10 cellular contexts compared by ENCODE assay signal in the genomic region with DNA sequence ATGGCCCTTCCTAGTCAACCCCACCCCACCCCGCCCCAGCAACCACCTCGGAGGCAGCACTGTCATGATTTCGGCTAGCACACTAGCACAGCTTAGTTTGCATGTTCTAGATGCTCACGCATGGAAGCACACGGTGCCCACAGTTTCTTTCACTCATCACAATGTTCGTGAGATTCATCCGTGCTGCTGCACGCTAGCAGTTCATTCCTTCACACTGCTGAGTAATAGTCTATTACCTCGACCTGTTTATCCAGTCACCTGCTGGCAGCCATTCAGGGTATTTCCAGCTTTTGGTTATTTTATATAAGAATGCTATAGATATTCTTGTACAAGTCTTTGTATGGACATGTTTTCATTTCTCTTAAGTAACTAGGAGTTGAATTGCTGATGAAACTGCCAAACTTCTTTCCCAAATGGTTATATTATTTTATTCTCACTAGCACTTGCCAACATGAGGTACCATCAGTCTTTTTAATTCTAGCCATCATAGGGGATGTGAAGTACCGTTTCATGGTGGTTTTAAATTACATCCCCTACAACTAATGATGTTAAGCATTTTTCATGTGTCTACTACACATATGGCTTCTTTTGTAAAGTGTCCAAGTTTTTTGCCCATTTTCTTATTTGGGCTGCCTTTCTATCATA.
DNase-seq lines count a peak whose midpoint lies in the region; ATAC-seq and TF ChIP-seq lines count a peak whose summit lies in the region.
"Had no signal": no experiment of that assay in that cellular context is flagged by ENCODE, and none has a peak within 500 bp of the region (broad histone marks: within the 10 kb centered on the region; RNA-seq: fewer than 3 reads in every experiment).

No MANE protein-coding gene starts in this region.

- peaks cover 23 to 56% (median 44%) of the 10 kb centered on the region in 4 donors for H3K4me1 Mint-ChIP-seq in naive thymus-derived CD8-positive, alpha-beta T cell

- H3K4me3 Mint-ChIP-seq in naive thymus-derived CD8-positive, alpha-beta T cell = no peak overlapping the region

- H3K27me3 Mint-ChIP-seq in naive thymus-derived CD8-positive, alpha-beta T cell = no peaks in the 10 kb centered on the region

- H3K9me2 ChIP-seq in DOHH2 (replicated peaks; ENCODE audit: control insufficient read depth, low read length) = no peaks in the 10 kb centered on the region

- H3K9me3 ChIP-seq in DOHH2 (ENCODE audit: control insufficient read depth, insufficient read depth, low read length) (no peaks in the 10 kb centered on the region), mammary epithelial cell (replicated peaks; ENCODE audit: insufficient read depth, low read length) (no peaks in the 10 kb centered on the region)
- H3K9me3 ChIP-seq: thoracic aorta had no signal

- H3K4me2 ChIP-seq in DOHH2 (ENCODE audit: low read length) = peak overlapping the region; percentile 85
- peak overlapping the region; percentile 64 for H3K4me2 ChIP-seq in mammary epithelial cell (ENCODE audit: insufficient read depth, low read depth, low read length)

- H3K9me3 Mint-ChIP-seq in naive thymus-derived CD8-positive, alpha-beta T cell = no peaks in the 10 kb centered on the region
- H3K9me3 Mint-ChIP-seq: activated naive CD4-positive, alpha-beta T cell treated with anti-CD3 and anti-CD28 coated beads, Interleukin-2, amount 50 U/mL, for 72 hours had no signal

- peak overlapping the region in 3 of 10 donors; percentile 6 to 26 (median 9) for H3K27ac Mint-ChIP-seq in naive thymus-derived CD8-positive, alpha-beta T cell

- H3F3A ChIP-seq in DOHH2 (ENCODE audit: control insufficient read depth, insufficient read depth) = peaks cover 31% of the 10 kb centered on the region

- H3K27me3 ChIP-seq in DOHH2 (ENCODE audit: control insufficient read depth, low read length) (no peaks in the 10 kb centered on the region), mammary epithelial cell (ENCODE audit: insufficient read depth, low read length) (no peaks in the 10 kb centered on the region)

- peaks cover 5 to 80% (median 13%) of the 10 kb centered on the region in 3 donors for H3K36me3 Mint-ChIP-seq in naive thymus-derived CD8-positive, alpha-beta T cell

- DNase-seq in mammary epithelial cell (peak; percentile 98), T-helper 9 cell (no peak), SHP77 treated with DMSO at 0.1 percent for 48 hours (lab: John Stamatoyannopoulos, UW) (no peak)
- DNase-seq in naive thymus-derived CD8-positive, alpha-beta T cell = no peak
- DNase-seq in stimulated activated CD4-positive, alpha-beta T cell treated with anti-CD3 and anti-CD28 coated beads, Interleukin-4, amount 100 ng/mL, for 24 hours = no peak

- in situ Hi-C loops in mammary epithelial cell (cut with MboI; ENCODE audit: low sequenced_read_pairs in 2 of 2) = loop anchor here (5.0 to 10.0 kb wide), 2 partner anchors 202 to 209 kb away; no protein-coding TSS in a partner anchor

- CTCF ChIA-PET in mammary epithelial cell (lab: Charles Lee; ENCODE audit: low non-redundant PET) = no interaction called here

- no peak overlapping the region for H2AFZ ChIP-seq in mammary epithelial cell (ENCODE audit: low read depth, low read length)

- peaks cover 63% of the 10 kb centered on the region for H3K79me2 ChIP-seq in DOHH2 (ENCODE audit: control insufficient read depth, low read length)
- H3K79me2 ChIP-seq in mammary epithelial cell (ENCODE audit: insufficient read depth, low read length) = peaks cover 37% of the 10 kb centered on the region

- H3K36me3 ChIP-seq in DOHH2 (ENCODE audit: control insufficient read depth, low read length) (peaks cover 78% of the 10 kb centered on the region), mammary epithelial cell (ENCODE audit: insufficient read depth, low read length) (peaks cover 6% of the 10 kb centered on the region)

- no peaks in the 10 kb centered on the region for H4K20me1 ChIP-seq in DOHH2 (ENCODE audit: control insufficient read depth, insufficient read depth, low read depth, low read length)
- no peaks in the 10 kb centered on the region for H4K20me1 ChIP-seq in mammary epithelial cell (ENCODE audit: insufficient read depth, low read length)

- peak; percentile 63 for ATAC-seq in GM19395 (IDR thresholded peaks at IDR 0.05; ENCODE audit: unreplicated experiment)
- ATAC-seq in HG03354 (IDR thresholded peaks at IDR 0.05; ENCODE audit: poor library complexity, severe bottlenecking, unreplicated experiment) = peak; percentile 61
- ATAC-seq in naive thymus-derived CD8-positive, alpha-beta T cell = no peak
- ATAC-seq: activated naive CD4-positive, alpha-beta T cell treated with anti-CD3 and anti-CD28 coated beads, Interleukin-2, amount 50 U/mL, for 72 hours had no signal

- TF ChIP-seq CTCF in DOHH2 (IDR thresholded peaks at IDR 0.05; ENCODE audit: low read depth, low read length, poor library complexity, severe bottlenecking) (no peak), mammary epithelial cell (conservative IDR thresholded peaks at IDR 0.05 in 1 of 2, IDR thresholded peaks at IDR 0.05 in 1 of 2; ENCODE audit: extremely low read depth in 1 of 2, insufficient read depth in 1 of 2, low read depth in 1 of 2, low read length in 2 of 2) (no peak)

- H3K4me3 ChIP-seq in DOHH2 (ENCODE audit: low read length) = peak overlapping the region; percentile 54
- H3K4me3 ChIP-seq in mammary epithelial cell (replicated peaks in 1 of 3; ENCODE audit: insufficient read depth in 1 of 3, low read depth in 2 of 3, low read length in 3 of 3) = no peak overlapping the region
- H3K4me3 ChIP-seq: thoracic aorta had no signal

- peak overlapping the region; percentile 83 for H3K27ac ChIP-seq in DOHH2 (ENCODE audit: low read depth, low read length)
- peak overlapping the region; percentile 96 for H3K27ac ChIP-seq in mammary epithelial cell (ENCODE audit: insufficient read depth, low read depth, low read length)
- H3K27ac ChIP-seq: thoracic aorta had no signal

- POLR2A ChIA-PET in naive thymus-derived CD8-positive, alpha-beta T cell (lab: Charles Lee) = no interaction called here

- intact Hi-C loops in mammary epithelial cell (cut with micrococcal nuclease) = loop anchor here (1.0 to 5.0 kb wide), 2 partner anchors 45 to 259 kb away; no protein-coding TSS in a partner anchor

- H3K4me1 ChIP-seq in DOHH2 (ENCODE audit: control insufficient read depth, low read length) = peaks cover 59% of the 10 kb centered on the region
- peaks cover 27% of the 10 kb centered on the region for H3K4me1 ChIP-seq in mammary epithelial cell (ENCODE audit: insufficient read depth, low read length)

- dilution Hi-C loops in mammary epithelial cell (cut with HindIII; ENCODE audit: low sequenced_read_pairs) = loop anchor here (5.0 kb wide), 2 partner anchors 91 to 104 kb away; no protein-coding TSS in a partner anchor

- 4% methylated on average over 9 of the region's 10 CpGs for WGBS in mammary epithelial cell (ENCODE audit: low coverage, missing lambda C conversion rate)

- H3K9ac ChIP-seq in mammary epithelial cell (ENCODE audit: insufficient read depth, low read length) = peak overlapping the region; percentile 62

- BruUV-seq in mammary epithelial cell (replicated peaks; lab: Mats Ljungman, UMichigan) = TSS peak; percentile 97

Comparison
In these comparisons a context has a peak if more than half of its experiments do, and no peak if none do; other contexts are left out.
1. ATAC-seq: peak in GM19395 (single experiment) and HG03354 (single experiment); none in naive thymus-derived CD8-positive, alpha-beta T cell (0 of 2).